1 cellular context compared by ENCODE assay signal in the genomic region with DNA sequence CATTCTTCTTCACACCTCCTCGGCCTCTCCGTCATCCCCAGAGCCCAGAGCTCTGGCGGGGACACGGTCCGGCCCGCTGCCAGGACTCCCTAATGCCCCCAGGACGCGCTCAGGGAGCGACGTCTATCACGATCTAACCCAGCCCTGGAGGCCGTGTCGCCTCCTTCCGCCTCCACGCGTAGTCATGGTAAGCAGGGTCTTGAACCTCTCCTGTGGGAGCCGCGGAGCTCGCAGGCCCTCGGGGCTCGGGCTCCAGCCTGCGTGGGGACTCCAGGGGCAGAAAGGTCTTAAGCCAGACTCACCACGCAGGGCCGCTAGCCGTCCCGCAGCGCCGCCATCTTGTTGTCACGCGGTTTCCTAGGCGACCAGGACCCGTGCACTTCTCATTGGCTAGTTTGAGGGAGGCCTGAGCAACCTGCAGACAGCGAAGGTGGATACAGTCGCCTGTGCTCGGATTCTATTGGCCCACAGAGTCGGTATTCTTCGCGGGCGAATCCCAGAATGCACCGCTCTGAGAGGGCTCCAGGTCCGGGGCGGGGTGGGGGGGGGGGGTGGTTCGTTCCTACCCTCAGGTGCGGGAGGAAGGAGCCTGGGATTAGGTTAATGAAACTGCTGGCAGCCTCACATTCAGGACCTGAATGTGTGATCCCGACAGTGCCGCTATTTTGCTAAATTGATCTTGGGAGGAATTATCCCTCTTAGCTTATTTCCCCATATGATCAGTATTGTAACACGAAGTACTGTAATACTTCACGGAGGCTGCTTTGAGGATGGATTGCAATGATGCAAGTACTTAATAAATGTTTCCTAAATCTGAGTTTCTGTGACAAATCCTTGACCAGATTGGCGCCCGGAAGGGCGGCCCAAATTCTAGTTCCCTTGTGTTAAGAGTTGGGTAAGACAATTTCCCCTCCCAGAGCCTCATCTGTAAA.
TF ChIP-seq lines count a peak whose summit lies in the region.

UBXN11 (minus strand) TSS at position 347 of the 932 bp plus-strand sequence. CDS start 3,753 bp downstream, outside the sequence.

TF ChIP-seq in HepG2, 621 proteins besides CTCF, POLR2A, EP300 and RAD21 (continued from another document and continues in another):
- TF ChIP-seq GMEB2 (CRISPR knock-in tag; IDR thresholded peaks at IDR 0.05; ENCODE audit: low read depth) = no peak
- TF ChIP-seq YY1 (IDR thresholded peaks at IDR 0.05; ENCODE audit: insufficient read depth, insufficient replicate concordance, low read depth, low read length) = peak; percentile 98
- peak; percentile 98 for TF ChIP-seq SIN3A (IDR thresholded peaks at IDR 0.05; ENCODE audit: borderline replicate concordance, low read depth, low read length)
- TF ChIP-seq GTF2F1 (IDR thresholded peaks at IDR 0.05; ENCODE audit: low read length) = no peak
- TF ChIP-seq, protein P1, sequence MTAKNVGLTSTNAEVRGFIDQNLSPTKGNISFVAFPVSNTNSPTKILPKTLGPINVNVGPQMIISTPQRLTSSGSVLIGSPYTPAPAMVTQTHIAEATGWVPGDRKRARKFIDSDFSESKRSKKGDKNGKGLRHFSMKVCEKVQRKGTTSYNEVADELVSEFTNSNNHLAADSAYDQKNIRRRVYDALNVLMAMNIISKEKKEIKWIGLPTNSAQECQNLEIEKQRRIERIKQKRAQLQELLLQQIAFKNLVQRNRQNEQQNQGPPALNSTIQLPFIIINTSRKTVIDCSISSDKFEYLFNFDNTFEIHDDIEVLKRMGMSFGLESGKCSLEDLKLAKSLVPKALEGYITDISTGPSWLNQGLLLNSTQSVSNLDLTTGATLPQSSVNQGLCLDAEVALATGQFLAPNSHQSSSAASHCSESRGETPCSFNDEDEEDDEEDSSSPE (CRISPR knock-in tag; IDR thresholded peaks at IDR 0.05) = peak; percentile 93
- peak; percentile 42; the same call in 1 of the 2 replicates for TF ChIP-seq RBFOX2 (IDR thresholded peaks at IDR 0.05; ENCODE audit: low read depth, low read length)
- 0 out of 2 replicates have a peak, but pooled peaks have one; percentile 34 for TF ChIP-seq ZNF710 (CRISPR knock-in tag; IDR thresholded peaks at IDR 0.05; ENCODE audit: borderline replicate concordance)
- no peak for TF ChIP-seq ARNT (IDR thresholded peaks at IDR 0.05)
- TF ChIP-seq ZNF468 (CRISPR knock-in tag; IDR thresholded peaks at IDR 0.05) = no peak
- no peak for TF ChIP-seq SMYD3 (CRISPR knock-in tag; IDR thresholded peaks at IDR 0.05)
- 0 out of 2 replicates have a peak, but pooled peaks have one; percentile 50 for TF ChIP-seq ZNF567 (CRISPR knock-in tag; IDR thresholded peaks at IDR 0.05; ENCODE audit: borderline replicate concordance)
- TF ChIP-seq ZNF619 (CRISPR knock-in tag; IDR thresholded peaks at IDR 0.05) = peak; percentile 32; the same call in 1 of the 2 replicates
- TF ChIP-seq CSRNP1 (CRISPR knock-in tag; IDR thresholded peaks at IDR 0.05) = 0 out of 2 replicates have a peak, but pooled peaks have one; percentile 28
- TF ChIP-seq, protein P2, sequence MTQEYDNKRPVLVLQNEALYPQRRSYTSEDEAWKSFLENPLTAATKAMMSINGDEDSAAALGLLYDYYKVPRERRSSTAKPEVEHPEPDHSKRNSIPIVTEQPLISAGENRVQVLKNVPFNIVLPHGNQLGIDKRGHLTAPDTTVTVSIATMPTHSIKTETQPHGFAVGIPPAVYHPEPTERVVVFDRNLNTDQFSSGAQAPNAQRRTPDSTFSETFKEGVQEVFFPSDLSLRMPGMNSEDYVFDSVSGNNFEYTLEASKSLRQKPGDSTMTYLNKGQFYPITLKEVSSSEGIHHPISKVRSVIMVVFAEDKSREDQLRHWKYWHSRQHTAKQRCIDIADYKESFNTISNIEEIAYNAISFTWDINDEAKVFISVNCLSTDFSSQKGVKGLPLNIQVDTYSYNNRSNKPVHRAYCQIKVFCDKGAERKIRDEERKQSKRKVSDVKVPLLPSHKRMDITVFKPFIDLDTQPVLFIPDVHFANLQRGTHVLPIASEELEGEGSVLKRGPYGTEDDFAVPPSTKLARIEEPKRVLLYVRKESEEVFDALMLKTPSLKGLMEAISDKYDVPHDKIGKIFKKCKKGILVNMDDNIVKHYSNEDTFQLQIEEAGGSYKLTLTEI (CRISPR knock-in tag; conservative IDR thresholded peaks at IDR 0.05) = no peak
- TF ChIP-seq RFX1 (IDR thresholded peaks at IDR 0.05) = peak; percentile 89
- TF ChIP-seq ZNF678 (CRISPR knock-in tag; IDR thresholded peaks at IDR 0.05) = no peak
- TF ChIP-seq, protein P3, sequence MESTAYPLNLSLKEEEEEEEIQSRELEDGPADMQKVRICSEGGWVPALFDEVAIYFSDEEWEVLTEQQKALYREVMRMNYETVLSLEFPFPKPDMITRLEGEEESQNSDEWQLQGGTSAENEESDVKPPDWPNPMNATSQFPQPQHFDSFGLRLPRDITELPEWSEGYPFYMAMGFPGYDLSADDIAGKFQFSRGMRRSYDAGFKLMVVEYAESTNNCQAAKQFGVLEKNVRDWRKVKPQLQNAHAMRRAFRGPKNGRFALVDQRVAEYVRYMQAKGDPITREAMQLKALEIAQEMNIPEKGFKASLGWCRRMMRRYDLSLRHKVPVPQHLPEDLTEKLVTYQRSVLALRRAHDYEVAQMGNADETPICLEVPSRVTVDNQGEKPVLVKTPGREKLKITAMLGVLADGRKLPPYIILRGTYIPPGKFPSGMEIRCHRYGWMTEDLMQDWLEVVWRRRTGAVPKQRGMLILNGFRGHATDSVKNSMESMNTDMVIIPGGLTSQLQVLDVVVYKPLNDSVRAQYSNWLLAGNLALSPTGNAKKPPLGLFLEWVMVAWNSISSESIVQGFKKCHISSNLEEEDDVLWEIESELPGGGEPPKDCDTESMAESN (CRISPR knock-in tag; conservative IDR thresholded peaks at IDR 0.05) = peak; percentile 32; the same call in 1 of the 2 replicates
- no peak for TF ChIP-seq KLF15 (CRISPR knock-in tag; IDR thresholded peaks at IDR 0.05; ENCODE audit: borderline replicate concordance)
- TF ChIP-seq NCOA1 (CRISPR knock-in tag; IDR thresholded peaks at IDR 0.05) = 0 out of 2 replicates have a peak, but pooled peaks have one; percentile 33
- TF ChIP-seq SOX13 (IDR thresholded peaks at IDR 0.05) = no peak
- TF ChIP-seq SOX13 (CRISPR knock-in tag; conservative IDR thresholded peaks at IDR 0.05 in 1 of 2, IDR thresholded peaks at IDR 0.05 in 1 of 2) = 0 out of 4 replicates have a peak, but pooled peaks of 1 of the 2 experiments have one; percentile 6
- peak; percentile 47; the same call in 1 of the 2 replicates for TF ChIP-seq HCFC1 (IDR thresholded peaks at IDR 0.05; ENCODE audit: low read depth, low read length)
- 0 out of 2 replicates have a peak, but pooled peaks have one; percentile 46 for TF ChIP-seq ZNF510 (CRISPR knock-in tag; IDR thresholded peaks at IDR 0.05; ENCODE audit: low read depth)
- TF ChIP-seq BHLHE40 (IDR thresholded peaks at IDR 0.05; ENCODE audit: low read length) = peak; percentile 72
- peak; percentile 58 for TF ChIP-seq MAX (IDR thresholded peaks at IDR 0.05)
- no peak for TF ChIP-seq ATF7-NPFF (CRISPR knock-in tag; IDR thresholded peaks at IDR 0.05; ENCODE audit: low read depth)
- peak; percentile 45; the same call in 1 of the 2 replicates for TF ChIP-seq REPIN1 (CRISPR knock-in tag; IDR thresholded peaks at IDR 0.05; ENCODE audit: borderline replicate concordance, low read depth)
- peak; percentile 58; the same call in 1 of the 2 replicates for TF ChIP-seq DZIP1 (CRISPR knock-in tag; IDR thresholded peaks at IDR 0.05)
- TF ChIP-seq TRIM24 (CRISPR knock-in tag; IDR thresholded peaks at IDR 0.05) = no peak
- peak; percentile 81 for TF ChIP-seq RFX5 (IDR thresholded peaks at IDR 0.05; ENCODE audit: low read depth, low read length)
- peak; percentile 37; the same call in 1 of the 2 replicates for TF ChIP-seq KMT2A (CRISPR knock-in tag; IDR thresholded peaks at IDR 0.05)
- TF ChIP-seq DMAP1 (CRISPR knock-in tag; IDR thresholded peaks at IDR 0.05) = peak; percentile 61; the same call in 1 of the 2 replicates
- TF ChIP-seq, protein P4, sequence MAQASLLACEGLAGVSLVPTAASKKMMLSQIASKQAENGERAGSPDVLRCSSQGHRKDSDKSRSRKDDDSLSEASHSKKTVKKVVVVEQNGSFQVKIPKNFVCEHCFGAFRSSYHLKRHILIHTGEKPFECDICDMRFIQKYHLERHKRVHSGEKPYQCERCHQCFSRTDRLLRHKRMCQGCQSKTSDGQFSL (CRISPR knock-in tag; IDR thresholded peaks at IDR 0.05) = peak; percentile 68
- TF ChIP-seq CHD4 (IDR thresholded peaks at IDR 0.05; ENCODE audit: borderline replicate concordance, low read length) = no peak
- no peak for TF ChIP-seq GABPA (IDR thresholded peaks at IDR 0.05; ENCODE audit: low read depth, low read length)
- 0 out of 2 replicates have a peak, but pooled peaks have one; percentile 25 for TF ChIP-seq GABPA (CRISPR knock-in tag; IDR thresholded peaks at IDR 0.05; ENCODE audit: low read depth)
- peak; percentile 40; the same call in 1 of the 2 replicates for TF ChIP-seq IRF2 (CRISPR knock-in tag; IDR thresholded peaks at IDR 0.05)
- peak; percentile 63 for TF ChIP-seq ZNF574 (CRISPR knock-in tag; IDR thresholded peaks at IDR 0.05)
- no peak for TF ChIP-seq JDP2 (CRISPR knock-in tag; IDR thresholded peaks at IDR 0.05; ENCODE audit: borderline replicate concordance)
